1 cellular context compared by ENCODE assay signal in genomic region chr1:26910343-26911160, GRCh38.
TF ChIP-seq lines count a peak whose summit lies in the region.

No MANE protein-coding gene starts in this region.

TF ChIP-seq in HepG2, 621 proteins besides CTCF, POLR2A, EP300 and RAD21 (continued from another document and continues in another):
- TF ChIP-seq ZNF646 (CRISPR knock-in tag; IDR thresholded peaks at IDR 0.05) (peak; percentile 89), GMEB1 (CRISPR knock-in tag; IDR thresholded peaks at IDR 0.05; ENCODE audit: borderline replicate concordance) (peak; percentile 54; the same call in 1 of the 2 replicates), HDAC1 (CRISPR knock-in tag; IDR thresholded peaks at IDR 0.05) (peak; percentile 89), ZSCAN30 (CRISPR knock-in tag; IDR thresholded peaks at IDR 0.05) (no peak), NKX3-1 (CRISPR knock-in tag; IDR thresholded peaks at IDR 0.05) (no peak), HNRNPUL1 (IDR thresholded peaks at IDR 0.05; ENCODE audit: low read depth, low read length) (no peak), ZNF644 (CRISPR knock-in tag; IDR thresholded peaks at IDR 0.05; ENCODE audit: low read depth) (0 out of 2 replicates have a peak, but pooled peaks have one; percentile 18), THAP8 (CRISPR knock-in tag; IDR thresholded peaks at IDR 0.05; ENCODE audit: borderline replicate concordance) (no peak), ZNF546 (CRISPR knock-in tag; conservative IDR thresholded peaks at IDR 0.05) (no peak), RELA (CRISPR knock-in tag; IDR thresholded peaks at IDR 0.05) (peak; percentile 70; the same call in 1 of the 2 replicates), HMG20B (CRISPR knock-in tag; conservative IDR thresholded peaks at IDR 0.05) (peak; percentile 78), KDM6A (CRISPR knock-in tag; IDR thresholded peaks at IDR 0.05; ENCODE audit: low read depth) (peak; percentile 59; the same call in 1 of the 2 replicates), HMGA1 (CRISPR knock-in tag; conservative IDR thresholded peaks at IDR 0.05) (no peak), ZNF530 (CRISPR knock-in tag; IDR thresholded peaks at IDR 0.05; ENCODE audit: low read depth) (no peak), MAZ (IDR thresholded peaks at IDR 0.05; ENCODE audit: borderline replicate concordance, low read depth, low read length) (no peak), MAZ (CRISPR knock-in tag; IDR thresholded peaks at IDR 0.05; ENCODE audit: low read depth) (peak; percentile 42; the same call in 1 of the 2 replicates), SMAD9 (CRISPR knock-in tag; IDR thresholded peaks at IDR 0.05) (no peak), RXRB (CRISPR knock-in tag; IDR thresholded peaks at IDR 0.05; ENCODE audit: borderline replicate concordance) (peak; percentile 99), MLLT10 (CRISPR knock-in tag; IDR thresholded peaks at IDR 0.05) (no peak), ZBTB39 (CRISPR knock-in tag; IDR thresholded peaks at IDR 0.05) (peak; percentile 21; the same call in 1 of the 2 replicates), ZNF746 (CRISPR knock-in tag; IDR thresholded peaks at IDR 0.05) (peak; percentile 98), ZNF619 (CRISPR knock-in tag; IDR thresholded peaks at IDR 0.05) (no peak), ZNF781 (CRISPR knock-in tag; IDR thresholded peaks at IDR 0.05; ENCODE audit: borderline replicate concordance, not compliant biosample characterization) (peak; percentile 79), ZNF510 (CRISPR knock-in tag; IDR thresholded peaks at IDR 0.05; ENCODE audit: low read depth) (no peak), RERE (CRISPR knock-in tag; IDR thresholded peaks at IDR 0.05; ENCODE audit: low read depth) (peak; percentile 85), ZNF503 (CRISPR knock-in tag; IDR thresholded peaks at IDR 0.05) (peak; percentile 85), TBX2 (CRISPR knock-in tag; IDR thresholded peaks at IDR 0.05; ENCODE audit: borderline replicate concordance) (peak; percentile 95), SRY (CRISPR knock-in tag; IDR thresholded peaks at IDR 0.05) (peak; percentile 71; the same call in 1 of the 2 replicates), FOXK2 (IDR thresholded peaks at IDR 0.05) (peak; percentile 84; the same call in 1 of the 2 replicates), GRHL1 (CRISPR knock-in tag; conservative IDR thresholded peaks at IDR 0.05) (no peak), ZFP36 (IDR thresholded peaks at IDR 0.05; ENCODE audit: borderline replicate concordance, low read depth, low read length, partially characterized antibody) (no peak)
